ENCODE assay signal across 8 cellular contexts in the genomic region with DNA sequence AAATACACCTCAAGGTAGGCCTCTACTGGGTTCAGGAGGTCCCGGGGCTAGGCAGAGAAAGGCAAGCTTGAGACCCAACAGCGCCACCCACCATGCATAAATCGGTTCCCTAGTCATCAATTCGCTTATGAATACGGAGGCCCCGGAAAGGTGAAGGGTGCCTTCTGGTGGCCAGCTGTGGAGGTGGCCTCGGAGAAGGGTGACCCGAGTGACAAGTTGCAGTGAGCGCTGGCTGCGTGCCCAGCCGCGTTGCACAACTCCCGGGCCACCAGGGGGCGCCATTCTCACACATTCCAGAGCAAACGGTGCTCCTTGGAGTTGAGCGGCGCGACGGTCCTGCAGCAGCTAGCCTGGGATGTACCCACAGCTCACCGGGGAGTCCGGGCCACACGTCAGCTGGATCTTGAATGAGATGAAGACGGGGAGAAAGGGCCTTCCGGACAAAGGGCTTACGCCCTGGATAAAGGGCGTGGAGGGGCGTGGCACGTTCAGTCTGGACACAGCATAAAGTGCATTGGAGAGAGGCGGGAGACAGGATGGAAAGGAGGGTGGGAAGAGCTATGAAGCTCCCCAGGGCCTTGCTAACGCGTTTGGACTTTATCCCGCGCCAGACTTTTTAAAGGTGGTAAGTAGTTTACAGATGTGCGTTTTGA. TPM values are rescaled to one million over a fixed set of nuclear protein-coding genes. Genes with fewer than 3 reads are reported as not detected.
DNase-seq lines count a peak whose midpoint lies in the region; ATAC-seq and TF ChIP-seq lines count a peak whose summit lies in the region.

No MANE protein-coding gene starts in this region.

- no peak overlapping the region for H3K27ac ChIP-seq in liver (ENCODE audit: low read depth in 1 of 2, low read length in 2 of 2)

- peak; percentile 10 to 93 (median 78) for DNase-seq in C1 segment of cervical spinal cord (lab: John Stamatoyannopoulos, UW)
- DNase-seq in NCI-H524 treated with DMSO at 0.1 percent for 48 hours (lab: John Stamatoyannopoulos, UW): peak; percentile 81
- peak; percentile 99 for DNase-seq in activated CD4-positive, alpha-beta T cell treated with anti-CD3 and anti-CD28 coated beads for 4 hours
- peak; percentile 84 for DNase-seq in dedifferentiated amniotic fluid mesenchymal stem cell (ENCODE audit: extremely low spot score)
- peak; percentile 97 to 100 for DNase-seq in stimulated activated CD4-positive, alpha-beta T cell treated with anti-CD3 and anti-CD28 coated beads, Interleukin-4, amount 100 ng/mL, for 48 hours (ENCODE audit: low read depth in 2 of 2)

- peak; percentile 98 for TF ChIP-seq CTCF in liver (IDR thresholded peaks at IDR 0.05; ENCODE audit: low read depth, low read length, missing input control)

- peak overlapping the region in 1 of 3 donors; percentile 34 for H3K4me3 ChIP-seq in liver (ENCODE audit: low read depth in 1 of 3, low read length in 3 of 3)

- 3% methylated on average over 34 of the region's 34 CpGs for WGBS in liver

- H3K4me1 ChIP-seq in liver (ENCODE audit: control insufficient read depth in 4 of 4, insufficient read depth in 4 of 4, low read length in 3 of 4): peaks cover 2 to 18% (median 10%) of the 10 kb centered on the region in 4 donors

- no peaks in the 10 kb centered on the region for H3K9me3 ChIP-seq in liver (ENCODE audit: control insufficient read depth in 4 of 4, low read length in 3 of 4)

- TF ChIP-seq RAD21 in liver (IDR thresholded peaks at IDR 0.05): peak; percentile 93 to 96

- H3K9ac ChIP-seq in liver (ENCODE audit: low read depth in 1 of 2, low read length in 2 of 2): no peak overlapping the region

- H3K36me3 ChIP-seq in liver (ENCODE audit: control insufficient read depth in 4 of 4, insufficient read depth in 3 of 4, low read depth in 1 of 4, low read length in 3 of 4): no peaks in the 10 kb centered on the region

- no peaks in the 10 kb centered on the region for H3K27me3 ChIP-seq in liver (ENCODE audit: control insufficient read depth in 4 of 4, insufficient read depth in 4 of 4, low read length in 3 of 4)

- ATAC-seq in GM19328 (IDR thresholded peaks at IDR 0.05; ENCODE audit: unreplicated experiment) (peak; percentile 80), HG03460 (IDR thresholded peaks at IDR 0.05; ENCODE audit: unreplicated experiment) (peak; percentile 74)

TF ChIP-seq in liver, 16 proteins besides CTCF, POLR2A, EP300 and RAD21:
- TF ChIP-seq YY1 (IDR thresholded peaks at IDR 0.05) (peak; percentile 41), FOXA2 (IDR thresholded peaks at IDR 0.05) (no peak), HNF4G (IDR thresholded peaks at IDR 0.05) (peak; percentile 26), FOXA1 (IDR thresholded peaks at IDR 0.05) (no peak), HNF4A (conservative IDR thresholded peaks at IDR 0.05) (peak in 1 of 2 donors; percentile 64), NR2F2 (IDR thresholded peaks at IDR 0.05) (peak; percentile 88), TAF1 (conservative IDR thresholded peaks at IDR 0.05) (no peak), GABPA (IDR thresholded peaks at IDR 0.05 in 1 of 2, conservative IDR thresholded peaks at IDR 0.05 in 1 of 2) (no peak), RXRA (IDR thresholded peaks at IDR 0.05) (peak; percentile 64 to 91), SP1 (IDR thresholded peaks at IDR 0.05) (peak; percentile 64)
- TF ChIP-seq, protein P1, sequence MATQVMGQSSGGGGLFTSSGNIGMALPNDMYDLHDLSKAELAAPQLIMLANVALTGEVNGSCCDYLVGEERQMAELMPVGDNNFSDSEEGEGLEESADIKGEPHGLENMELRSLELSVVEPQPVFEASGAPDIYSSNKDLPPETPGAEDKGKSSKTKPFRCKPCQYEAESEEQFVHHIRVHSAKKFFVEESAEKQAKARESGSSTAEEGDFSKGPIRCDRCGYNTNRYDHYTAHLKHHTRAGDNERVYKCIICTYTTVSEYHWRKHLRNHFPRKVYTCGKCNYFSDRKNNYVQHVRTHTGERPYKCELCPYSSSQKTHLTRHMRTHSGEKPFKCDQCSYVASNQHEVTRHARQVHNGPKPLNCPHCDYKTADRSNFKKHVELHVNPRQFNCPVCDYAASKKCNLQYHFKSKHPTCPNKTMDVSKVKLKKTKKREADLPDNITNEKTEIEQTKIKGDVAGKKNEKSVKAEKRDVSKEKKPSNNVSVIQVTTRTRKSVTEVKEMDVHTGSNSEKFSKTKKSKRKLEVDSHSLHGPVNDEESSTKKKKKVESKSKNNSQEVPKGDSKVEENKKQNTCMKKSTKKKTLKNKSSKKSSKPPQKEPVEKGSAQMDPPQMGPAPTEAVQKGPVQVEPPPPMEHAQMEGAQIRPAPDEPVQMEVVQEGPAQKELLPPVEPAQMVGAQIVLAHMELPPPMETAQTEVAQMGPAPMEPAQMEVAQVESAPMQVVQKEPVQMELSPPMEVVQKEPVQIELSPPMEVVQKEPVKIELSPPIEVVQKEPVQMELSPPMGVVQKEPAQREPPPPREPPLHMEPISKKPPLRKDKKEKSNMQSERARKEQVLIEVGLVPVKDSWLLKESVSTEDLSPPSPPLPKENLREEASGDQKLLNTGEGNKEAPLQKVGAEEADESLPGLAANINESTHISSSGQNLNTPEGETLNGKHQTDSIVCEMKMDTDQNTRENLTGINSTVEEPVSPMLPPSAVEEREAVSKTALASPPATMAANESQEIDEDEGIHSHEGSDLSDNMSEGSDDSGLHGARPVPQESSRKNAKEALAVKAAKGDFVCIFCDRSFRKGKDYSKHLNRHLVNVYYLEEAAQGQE (IDR thresholded peaks at IDR 0.05): peak; percentile 36
- TF ChIP-seq, protein P2, sequence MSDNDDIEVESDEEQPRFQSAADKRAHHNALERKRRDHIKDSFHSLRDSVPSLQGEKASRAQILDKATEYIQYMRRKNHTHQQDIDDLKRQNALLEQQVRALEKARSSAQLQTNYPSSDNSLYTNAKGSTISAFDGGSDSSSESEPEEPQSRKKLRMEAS (IDR thresholded peaks at IDR 0.05): peak; percentile 28
- TF ChIP-seq, protein P3, sequence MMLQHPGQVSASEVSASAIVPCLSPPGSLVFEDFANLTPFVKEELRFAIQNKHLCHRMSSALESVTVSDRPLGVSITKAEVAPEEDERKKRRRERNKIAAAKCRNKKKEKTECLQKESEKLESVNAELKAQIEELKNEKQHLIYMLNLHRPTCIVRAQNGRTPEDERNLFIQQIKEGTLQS (IDR thresholded peaks at IDR 0.05): no peak
TF ChIP-seq in liver: peak in this region for 8.

RNA-seq across cellular contexts. Expression of a gene that starts 20.4 kb away (rescaled TPM):
- total RNA-seq in liver: 100 to 1,000 TPM; 283 to 518 TPM
- polyA plus RNA-seq in liver: 100 to 1,000 TPM; 225 to 230 TPM

RNA-seq across cellular contexts. Expression of a gene that starts 45.0 kb away (rescaled TPM):
- 10 to 100 TPM in 1 of 2 donors, under 1 TPM in 1; 0.84 to 10.3 TPM for total RNA-seq in liver
- under 1 TPM; 0.26 to 0.27 TPM for polyA plus RNA-seq in liver

RNA-seq across cellular contexts. Expression of a gene that starts 45.1 kb away (rescaled TPM):
- 10 to 100 TPM; 25.5 to 45.4 TPM for total RNA-seq in liver
- 10 to 100 TPM; 10.5 to 20.7 TPM for polyA plus RNA-seq in liver
